ENCODE assay signal across 12 cellular contexts in the genomic region with DNA sequence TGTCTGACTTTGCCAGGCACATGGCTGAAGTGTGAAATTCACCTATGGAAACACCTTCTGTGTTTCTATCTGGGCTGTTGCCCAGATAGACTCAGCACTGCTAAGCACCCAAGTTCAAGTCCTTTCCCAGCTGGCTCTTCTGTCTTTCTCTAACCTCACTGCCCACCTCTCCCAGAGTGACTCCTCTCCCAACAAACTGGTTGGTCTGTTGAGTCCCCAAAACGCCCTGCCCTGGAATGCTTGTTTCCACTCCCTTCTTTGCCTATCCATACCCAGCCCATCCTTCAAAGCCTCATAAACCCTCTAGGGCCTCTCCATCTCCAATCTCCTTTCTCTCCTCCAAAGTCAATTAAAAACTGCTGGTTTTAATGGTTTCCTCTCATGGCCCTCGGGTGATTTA.
"Had no signal": no experiment of that assay in that cellular context is flagged by ENCODE, and none has a peak within 500 bp of the region (broad histone marks: within the 10 kb centered on the region; RNA-seq: fewer than 3 reads in every experiment).

No MANE protein-coding gene starts in this region.

- DNase-seq: activated CD4-positive, alpha-beta T cell treated with anti-CD3 and anti-CD28 coated beads, Interleukin-2, amount 50 U/mL, for 4 hours; activated CD4-positive, CD25-positive, alpha-beta regulatory T cell treated with anti-CD3 and anti-CD28 coated beads, Interleukin-2, amount 50 U/mL, for 72 hours; activated effector memory CD4-positive, alpha-beta T cell treated with Interleukin-2 at 50 U/mL for 16 hours; activated T-cell treated with anti-CD3 and anti-CD28 coated beads, Interleukin-2, amount 50 U/mL, for 1 hour; body of pancreas; foreskin keratinocyte; islet precursor cell; stimulated activated CD4-positive, alpha-beta T cell treated with anti-CD3 and anti-CD28 coated beads, Interleukin-4, amount 100 ng/mL, for 24 hours; T-helper 9 cell had no signal

- H3K9me3 ChIP-seq: body of pancreas, SJSA1, thoracic aorta had no signal

- H3K27ac ChIP-seq: foreskin keratinocyte, SJSA1 had no signal

- H3K4me3 ChIP-seq: body of pancreas, lung, SJSA1, thoracic aorta had no signal

- H3K36me3 ChIP-seq: thoracic aorta had no signal

- ATAC-seq: body of pancreas, foreskin keratinocyte had no signal

- H3K27me3 ChIP-seq: body of pancreas, foreskin keratinocyte, SJSA1 had no signal
